Comparison of ENCODE assay signal across 9 cellular contexts in the genomic region with DNA sequence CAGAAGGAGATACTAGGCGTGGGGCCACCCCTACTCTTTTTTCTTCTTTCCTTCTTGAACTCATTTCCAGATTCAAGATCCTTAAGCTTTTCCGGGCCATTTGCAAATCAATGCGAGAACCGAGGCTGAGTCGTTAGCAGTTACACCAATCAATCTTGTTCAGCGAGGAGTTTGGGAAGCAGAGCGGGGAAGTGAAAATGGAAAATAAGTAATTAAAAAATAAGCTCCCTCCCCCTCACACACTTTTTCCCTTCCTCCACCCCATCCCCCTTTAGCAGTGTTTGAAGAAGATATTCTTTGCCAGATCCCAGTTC. TPM values are rescaled to one million over a fixed set of nuclear protein-coding genes. Genes with fewer than 3 reads are reported as not detected.
DNase-seq lines count a peak whose midpoint lies in the region; ATAC-seq and TF ChIP-seq lines count a peak whose summit lies in the region.
"Had no signal": no experiment of that assay in that cellular context is flagged by ENCODE, and none has a peak within 500 bp of the region (broad histone marks: within the 10 kb centered on the region; RNA-seq: fewer than 3 reads in every experiment).

No MANE protein-coding gene starts in this region.

- POLR2A ChIA-PET in CD8-positive, alpha-beta T cell (lab: Charles Lee): no interaction called here

- no peak overlapping the region for H3K4ac ChIP-seq in neuronal stem cell (ENCODE audit: low read length)

- peaks cover 17% of the 10 kb centered on the region for H3K4me1 Mint-ChIP-seq in CD8-positive, alpha-beta T cell (ENCODE audit: low read depth)

- DNase-seq in CD8-positive, alpha-beta T cell: no peak
- DNase-seq in MG63: no peak
- no peak for DNase-seq in neuronal stem cell (ENCODE audit: low spot score)
- DNase-seq in NCI-H1436 treated with DMSO at 0.1 percent for 48 hours (lab: John Stamatoyannopoulos, UW): no peak
- no peak for DNase-seq in activated CD4-positive, alpha-beta T cell treated with anti-CD3 and anti-CD28 coated beads for 4 hours

- H3K9me3 Mint-ChIP-seq in CD8-positive, alpha-beta T cell: no peaks in the 10 kb centered on the region
- H3K9me3 Mint-ChIP-seq: activated naive CD4-positive, alpha-beta T cell treated with anti-CD3 and anti-CD28 coated beads, Interleukin-2, amount 10 ng/mL, durations not matched to agents 7 days and 5 days had no signal

- H3K27me3 ChIP-seq in CD8-positive, alpha-beta T cell (ENCODE audit: insufficient read depth, low read length): no peaks in the 10 kb centered on the region
- H3K27me3 ChIP-seq in MG63: no peaks in the 10 kb centered on the region
- no peaks in the 10 kb centered on the region for H3K27me3 ChIP-seq in endocrine pancreas (ENCODE audit: control insufficient read depth, insufficient read depth, low read length)
- H3K27me3 ChIP-seq in neuronal stem cell (ENCODE audit: control insufficient read depth in 3 of 3, insufficient read depth in 3 of 3, low read depth in 1 of 3, low read length in 3 of 3): peaks cover 0 to 1% (median 0%) of the 10 kb centered on the region in 3 experiments

- ATAC-seq in CD8-positive, alpha-beta T cell: no peak
- ATAC-seq in HG02852 (IDR thresholded peaks at IDR 0.05; ENCODE audit: unreplicated experiment) (no peak), HG03378 (IDR thresholded peaks at IDR 0.05; ENCODE audit: unreplicated experiment) (no peak)

- H3K23ac ChIP-seq in neuronal stem cell (ENCODE audit: low read depth, low read length, poor library complexity): no peak overlapping the region

- H2BK120ac ChIP-seq in neuronal stem cell (ENCODE audit: low read depth, low read length): no peak overlapping the region

- no peaks in the 10 kb centered on the region for H3K36me3 Mint-ChIP-seq in CD8-positive, alpha-beta T cell
- H3K36me3 Mint-ChIP-seq: activated naive CD4-positive, alpha-beta T cell treated with anti-CD3 and anti-CD28 coated beads, Interleukin-2, amount 10 ng/mL, durations not matched to agents 7 days and 5 days had no signal

- H3K27me3 Mint-ChIP-seq in CD8-positive, alpha-beta T cell (ENCODE audit: low read depth): no peaks in the 10 kb centered on the region

- CTCF ChIA-PET in CD8-positive, alpha-beta T cell (lab: Charles Lee): no interaction called here

- H3K9ac ChIP-seq in endocrine pancreas (ENCODE audit: control insufficient read depth, insufficient read depth, low read length): peak overlapping the region; percentile 77
- peak overlapping the region; percentile 89 for H3K9ac ChIP-seq in neuronal stem cell (ENCODE audit: low read depth, low read length, poor library complexity)

- no peaks in the 10 kb centered on the region for H3K79me1 ChIP-seq in neuronal stem cell (ENCODE audit: low read depth, low read length)

- H3K9me3 ChIP-seq in CD8-positive, alpha-beta T cell (ENCODE audit: low read length): no peaks in the 10 kb centered on the region
- H3K9me3 ChIP-seq in MG63: no peaks in the 10 kb centered on the region
- no peaks in the 10 kb centered on the region for H3K9me3 ChIP-seq in endocrine pancreas (ENCODE audit: control insufficient read depth, low read length)
- H3K9me3 ChIP-seq in neuronal stem cell (replicated peaks in 1 of 2; ENCODE audit: control insufficient read depth in 2 of 2, insufficient read depth in 1 of 2, low read depth in 1 of 2, low read length in 2 of 2): no peaks in the 10 kb centered on the region

- peak overlapping the region; percentile 91 for H3K4me2 ChIP-seq in neuronal stem cell (ENCODE audit: insufficient read depth, low read length, poor library complexity, severe bottlenecking)

- H3K4me3 Mint-ChIP-seq in CD8-positive, alpha-beta T cell: no peak overlapping the region
- H3K4me3 Mint-ChIP-seq: activated naive CD4-positive, alpha-beta T cell treated with anti-CD3 and anti-CD28 coated beads, Interleukin-2, amount 10 ng/mL, durations not matched to agents 7 days and 5 days had no signal

- H3K27ac ChIP-seq in CD8-positive, alpha-beta T cell (ENCODE audit: low read depth, low read length): no peak overlapping the region
- peak overlapping the region; percentile 96 for H3K27ac ChIP-seq in neuronal stem cell (replicated peaks; ENCODE audit: low read length)

- H3K4me1 ChIP-seq in CD8-positive, alpha-beta T cell (ENCODE audit: insufficient read depth, low read length): peaks cover 4% of the 10 kb centered on the region
- H3K4me1 ChIP-seq in endocrine pancreas (ENCODE audit: control insufficient read depth, insufficient read depth, low read length) (peaks cover 9% of the 10 kb centered on the region), neuronal stem cell (ENCODE audit: control insufficient read depth in 2 of 2, insufficient read depth in 1 of 2, low read depth in 1 of 2, low read length in 2 of 2) (peaks cover 0 to 2% of the 10 kb centered on the region in 2 donors)

- intact Hi-C loops in CD8-positive, alpha-beta T cell (cut with DNase I, micrococcal nuclease): loop anchor here in 1 of 2 experiments (5.0 kb wide), 1 partner anchor 1913 kb away; a partner anchor contains a TSS

- H2AFZ ChIP-seq in neuronal stem cell (ENCODE audit: low read length): peak overlapping the region; percentile 95

- no CpG with 5 or more reads among the region's 7 CpGs for WGBS in neuronal stem cell (ENCODE audit: extremely low coverage in 2 of 2, insufficient read length in 2 of 2, insufficient replicate concordance in 1 of 2), 2 donors

- peak overlapping the region; percentile 95 for H2BK5ac ChIP-seq in neuronal stem cell (ENCODE audit: low read length)

- peak overlapping the region; percentile 80 for H3K4me3 ChIP-seq in CD8-positive, alpha-beta T cell (ENCODE audit: low read depth, low read length)
- peak overlapping the region; percentile 61 for H3K4me3 ChIP-seq in MG63
- peak overlapping the region; percentile 87 for H3K4me3 ChIP-seq in endocrine pancreas (ENCODE audit: control insufficient read depth, insufficient read depth, low read length)
- peak overlapping the region; percentile 84 to 90 for H3K4me3 ChIP-seq in neuronal stem cell (ENCODE audit: low read length in 2 of 2)

- no peak overlapping the region for H2AK5ac ChIP-seq in neuronal stem cell (ENCODE audit: low read depth, low read length)

- no peak overlapping the region for H3K14ac ChIP-seq in neuronal stem cell (ENCODE audit: low read length)

- no peak overlapping the region for H3K27ac Mint-ChIP-seq in CD8-positive, alpha-beta T cell
- H3K27ac Mint-ChIP-seq: activated naive CD4-positive, alpha-beta T cell treated with anti-CD3 and anti-CD28 coated beads, Interleukin-2, amount 10 ng/mL, durations not matched to agents 7 days and 5 days had no signal

- H2BK12ac ChIP-seq in neuronal stem cell (ENCODE audit: low read length): no peak overlapping the region

- no peaks in the 10 kb centered on the region for H3K36me3 ChIP-seq in CD8-positive, alpha-beta T cell (ENCODE audit: insufficient read depth, low read length)
- H3K36me3 ChIP-seq in MG63 (no peaks in the 10 kb centered on the region), endocrine pancreas (ENCODE audit: control insufficient read depth, insufficient read depth, low read length) (no peaks in the 10 kb centered on the region), neuronal stem cell (replicated peaks in 1 of 2; ENCODE audit: control insufficient read depth in 2 of 2, insufficient read depth in 2 of 2, low read length in 2 of 2) (no peaks in the 10 kb centered on the region)

- no peak overlapping the region for H4K8ac ChIP-seq in neuronal stem cell (ENCODE audit: low read depth, low read length)

- no peak overlapping the region for H2BK15ac ChIP-seq in neuronal stem cell (ENCODE audit: low read length)

- H4K91ac ChIP-seq in neuronal stem cell (ENCODE audit: low read depth, low read length, poor library complexity): no peak overlapping the region

- peak overlapping the region; percentile 98 for H3K18ac ChIP-seq in neuronal stem cell (ENCODE audit: low read length)

- TF ChIP-seq CTCF in CD8-positive, alpha-beta T cell (IDR thresholded peaks at IDR 0.05): no peak

RNA-seq across cellular contexts. Expression of a gene that starts 1.7 kb away (rescaled TPM):
- total RNA-seq in CD8-positive, alpha-beta T cell: not detected
- 0.23 and 0.62 TPM in 2 replicates for total RNA-seq in MG63 (2014; rRNA removed; shearing (Covaris generic); ENCODE audit: low replicate concordance)
- 1.8 TPM for polyA plus RNA-seq in neuronal stem cell (2013, experiment 1 of 2)
- polyA plus RNA-seq in neuronal stem cell (2013, experiment 2 of 2): 1.9 TPM
